In genomic region chrX:53263597-53264094, GRCh38 we compare ENCODE assay signal across 1 cellular context.
A peak's percentile ranks its signal among the peaks of the same experiment; 100 is the strongest.
TF ChIP-seq lines count a peak whose summit lies in the region.

No MANE protein-coding gene starts in this region.

TF ChIP-seq in K562, 482 proteins besides CTCF, POLR2A, EP300 and RAD21 (continued from another document and continues in another):
- TF ChIP-seq RFX7 (CRISPR knock-in tag; IDR thresholded peaks at IDR 0.05) (no peak), NFXL1 (CRISPR knock-in tag; IDR thresholded peaks at IDR 0.05) (no peak), ZNF282 (CRISPR knock-in tag; IDR thresholded peaks at IDR 0.05) (no peak), FOXA3 (CRISPR knock-in tag; conservative IDR thresholded peaks at IDR 0.05 in 1 of 2, IDR thresholded peaks at IDR 0.05 in 1 of 2) (no peak), HIVEP1 (CRISPR knock-in tag; IDR thresholded peaks at IDR 0.05) (no peak), ZFP91 (CRISPR knock-in tag; IDR thresholded peaks at IDR 0.05) (peak; percentile 61), E2F6 (IDR thresholded peaks at IDR 0.05; ENCODE audit: borderline replicate concordance in 1 of 2, extremely low read depth in 1 of 2, insufficient read depth in 1 of 2, insufficient read length in 1 of 2, low read depth in 1 of 2, low read length in 1 of 2, poor library complexity in 1 of 2, severe bottlenecking in 1 of 2) (peak in 1 of 2 experiments; percentile 10), HDAC3 (IDR thresholded peaks at IDR 0.05; ENCODE audit: borderline replicate concordance, partially characterized antibody) (no peak), PKNOX1 (IDR thresholded peaks at IDR 0.05) (peak; percentile 85), RB1 (IDR thresholded peaks at IDR 0.05; ENCODE audit: low read depth) (no peak), SMC3 (conservative IDR thresholded peaks at IDR 0.05; ENCODE audit: insufficient read depth, low read depth, low read length) (no peak), MEF2D (tag; conservative IDR thresholded peaks at IDR 0.05; ENCODE audit: low read depth) (no peak), JUND (IDR thresholded peaks at IDR 0.05; ENCODE audit: borderline replicate concordance, low read depth, low read length) (peak; percentile 89), JUND (tag; IDR thresholded peaks at IDR 0.05; ENCODE audit: borderline replicate concordance, low read depth, low read length) (peak; percentile 41; the same call in 1 of the 3 replicates), RNF2 (IDR thresholded peaks at IDR 0.05) (no peak), KLF1 (tag; IDR thresholded peaks at IDR 0.05) (no peak), TOE1 (IDR thresholded peaks at IDR 0.05; ENCODE audit: borderline replicate concordance) (0 out of 2 replicates have a peak, but pooled peaks have one; percentile 33), TOE1 (CRISPR knock-in tag; IDR thresholded peaks at IDR 0.05; ENCODE audit: borderline replicate concordance, low read depth) (no peak), ZNF592 (IDR thresholded peaks at IDR 0.05) (peak; percentile 71), ZNF780A (CRISPR knock-in tag; IDR thresholded peaks at IDR 0.05) (no peak), MCM7 (IDR thresholded peaks at IDR 0.05) (no peak), CEBPG (CRISPR knock-in tag; IDR thresholded peaks at IDR 0.05) (no peak), CEBPG (tag; conservative IDR thresholded peaks at IDR 0.05 in 1 of 2, IDR thresholded peaks at IDR 0.05 in 1 of 2) (no peak), MEF2A (IDR thresholded peaks at IDR 0.05; ENCODE audit: control insufficient read depth, low read depth, low read length) (no peak), SP2 (IDR thresholded peaks at IDR 0.05; ENCODE audit: extremely low read depth, low read depth, low read length, poor library complexity, severe bottlenecking) (no peak), GTF2A2 (tag; IDR thresholded peaks at IDR 0.05) (no peak), ZNF143 (CRISPR knock-in tag; IDR thresholded peaks at IDR 0.05) (no peak), SMAD4 (CRISPR knock-in tag; conservative IDR thresholded peaks at IDR 0.05) (no peak), MEIS2 (IDR thresholded peaks at IDR 0.05; ENCODE audit: partially characterized antibody) (peak; percentile 64), SAFB2 (IDR thresholded peaks at IDR 0.05; ENCODE audit: borderline replicate concordance, low read depth, low read length, severe bottlenecking) (no peak), MBD1 (CRISPR knock-in tag; IDR thresholded peaks at IDR 0.05) (no peak), FOSL1 (tag; conservative IDR thresholded peaks at IDR 0.05) (peak; percentile 79), ERF (CRISPR knock-in tag; IDR thresholded peaks at IDR 0.05) (no peak), ZBTB7A (IDR thresholded peaks at IDR 0.05; ENCODE audit: borderline replicate concordance, control insufficient read depth, low read depth, low read length) (0 out of 2 replicates have a peak, but pooled peaks have one; percentile 15), ZNF263 (CRISPR knock-in tag; IDR thresholded peaks at IDR 0.05; ENCODE audit: borderline replicate concordance) (no peak), DMBX1 (CRISPR knock-in tag; IDR thresholded peaks at IDR 0.05; ENCODE audit: borderline replicate concordance) (no peak), HLTF (IDR thresholded peaks at IDR 0.05) (no peak), HSF4 (CRISPR knock-in tag; IDR thresholded peaks at IDR 0.05; ENCODE audit: borderline replicate concordance) (no peak), ZNF3 (CRISPR knock-in tag; IDR thresholded peaks at IDR 0.05) (no peak), ZNF79 (CRISPR knock-in tag; IDR thresholded peaks at IDR 0.05; ENCODE audit: low read depth) (no peak), NR3C1 (CRISPR knock-in tag; IDR thresholded peaks at IDR 0.05) (no peak), GABPB1 (CRISPR knock-in tag; IDR thresholded peaks at IDR 0.05) (no peak), ZNF184 (CRISPR knock-in tag; IDR thresholded peaks at IDR 0.05) (no peak), ELK1 (CRISPR knock-in tag; IDR thresholded peaks at IDR 0.05) (no peak), ZNF586 (CRISPR knock-in tag; conservative IDR thresholded peaks at IDR 0.05) (no peak), ZKSCAN1 (IDR thresholded peaks at IDR 0.05; ENCODE audit: low read depth, low read length) (no peak), ARID1B (IDR thresholded peaks at IDR 0.05) (peak; percentile 53), CBFA2T2 (conservative IDR thresholded peaks at IDR 0.05) (no peak), ZNF644 (tag; IDR thresholded peaks at IDR 0.05; ENCODE audit: low read depth) (no peak), ZNF507 (tag; conservative IDR thresholded peaks at IDR 0.05) (no peak), NFATC3 (IDR thresholded peaks at IDR 0.05) (no peak), PRMT5 (CRISPR knock-in tag; IDR thresholded peaks at IDR 0.05) (no peak), ZNF668 (CRISPR knock-in tag; IDR thresholded peaks at IDR 0.05) (no peak), TBP (optimal IDR thresholded peaks at IDR 0.05; ENCODE audit: low read depth, low read length) (peak; percentile 34), ZKSCAN8 (CRISPR knock-in tag; IDR thresholded peaks at IDR 0.05) (no peak), HMG20B (CRISPR knock-in tag; IDR thresholded peaks at IDR 0.05) (no peak), MTA3 (IDR thresholded peaks at IDR 0.05; ENCODE audit: borderline replicate concordance) (no peak), NRF1 (conservative IDR thresholded peaks at IDR 0.05 in 1 of 2, IDR thresholded peaks at IDR 0.05 in 1 of 2) (peak; percentile 24 to 30; a peak in 2 of 4 replicates), EGR1 (conservative IDR thresholded peaks at IDR 0.05) (peak; percentile 54), CREM (IDR thresholded peaks at IDR 0.05; ENCODE audit: low read depth) (no peak), CBX5 (IDR thresholded peaks at IDR 0.05; ENCODE audit: borderline replicate concordance, low read depth) (no peak), ID3 (CRISPR knock-in tag; IDR thresholded peaks at IDR 0.05) (no peak), ID3 (tag; IDR thresholded peaks at IDR 0.05) (0 out of 2 replicates have a peak, but pooled peaks have one; percentile 19), CHD4 (IDR thresholded peaks at IDR 0.05; ENCODE audit: insufficient read depth, insufficient replicate concordance, low read depth, low read length, poor library complexity, severe bottlenecking) (no peak), CHD2 (IDR thresholded peaks at IDR 0.05; ENCODE audit: low read depth, low read length) (no peak), NFE2 (IDR thresholded peaks at IDR 0.05; ENCODE audit: low read depth) (peak; percentile 90), MCM3 (IDR thresholded peaks at IDR 0.05) (no peak), POLR2H (tag; IDR thresholded peaks at IDR 0.05; ENCODE audit: low read depth) (no peak), RUNX1 (IDR thresholded peaks at IDR 0.05; ENCODE audit: low read depth) (no peak), C11orf30 (IDR thresholded peaks at IDR 0.05; ENCODE audit: low read depth) (peak; percentile 90), MAFG (tag; conservative IDR thresholded peaks at IDR 0.05) (peak; percentile 57), EZH2 (IDR thresholded peaks at IDR 0.05; ENCODE audit: borderline replicate concordance, low read depth, low read length) (no peak), ILK (tag; IDR thresholded peaks at IDR 0.05; ENCODE audit: borderline replicate concordance, low read depth) (no peak), TEAD1 (CRISPR knock-in tag; IDR thresholded peaks at IDR 0.05) (no peak), USF1 (CRISPR knock-in tag; IDR thresholded peaks at IDR 0.05) (peak; percentile 32; the same call in 1 of the 2 replicates), BMI1 (IDR thresholded peaks at IDR 0.05; ENCODE audit: low read length) (no peak), ZNF75A (CRISPR knock-in tag; IDR thresholded peaks at IDR 0.05) (no peak), CCNT2 (IDR thresholded peaks at IDR 0.05; ENCODE audit: borderline replicate concordance, extremely low read depth, insufficient read length, low read depth, low read length) (no peak), NR2F6 (CRISPR knock-in tag; IDR thresholded peaks at IDR 0.05) (no peak), DACH1 (IDR thresholded peaks at IDR 0.05; ENCODE audit: partially characterized antibody) (no peak)
